In genomic region chr16:69106491-69107291, GRCh38 we compare ENCODE assay signal across 8 cellular contexts. TPM values are rescaled to one million over a fixed set of nuclear protein-coding genes. Genes with fewer than 3 reads are reported as not detected.
DNase-seq lines count a peak whose midpoint lies in the region; ATAC-seq, FAIRE-seq and TF ChIP-seq lines count a peak whose summit lies in the region.

No MANE protein-coding gene starts in this region.

- H3K36me3 ChIP-seq in skeletal muscle satellite cell (ENCODE audit: insufficient read depth, low read length) = peaks cover 4% of the 10 kb centered on the region

- intact Hi-C loops in left ventricle myocardium superior (cut with micrococcal nuclease) = no loop called here

- H3K27me3 Mint-ChIP-seq in activated CD4-positive, alpha-beta T cell treated with anti-CD3 and anti-CD28 coated beads, Interleukin-2, amount 10 ng/mL, durations not matched to agents 7 days and 5 days = peaks cover 34% of the 10 kb centered on the region
- peaks cover 6% of the 10 kb centered on the region; the same call in 1 of the 2 replicates for H3K27me3 Mint-ChIP-seq in WTC11 (ENCODE audit: low read depth)

- peaks cover 21% of the 10 kb centered on the region for H3K27me3 ChIP-seq in skeletal muscle satellite cell (ENCODE audit: control insufficient read depth, insufficient read depth, low read length)

- H3K9me3 ChIP-seq in skeletal muscle satellite cell (replicated peaks; ENCODE audit: low read length) = no peaks in the 10 kb centered on the region

- H3K9ac ChIP-seq in skeletal muscle satellite cell (ENCODE audit: low read depth, low read length) = peak overlapping the region; percentile 25

- H3K4me2 ChIP-seq in skeletal muscle satellite cell (ENCODE audit: low read length) = peak overlapping the region; percentile 85

- no peak for FAIRE-seq in H54 (lab: Jason Lieb, UNC)

- no peak for DNase-seq in activated CD4-positive, alpha-beta T cell treated with anti-CD3 and anti-CD28 coated beads, Interleukin-2, amount 10 ng/mL, durations not matched to agents 7 days and 5 days
- DNase-seq in activated CD4-positive, alpha-beta T cell treated with anti-CD3 and anti-CD28 coated beads, Interleukin-2, amount 50 U/mL, for 48 hours = no peak
- DNase-seq in WTC11 (ENCODE audit: low spot score) = peak; percentile 62
- DNase-seq in left ventricle myocardium superior = no peak
- no peak for DNase-seq in H54 (ENCODE audit: insufficient read length, low spot score)
- no peak for DNase-seq in NCI-H1694 (lab: John Stamatoyannopoulos, UW)

- peaks cover 3% of the 10 kb centered on the region for H3K36me3 Mint-ChIP-seq in activated CD4-positive, alpha-beta T cell treated with anti-CD3 and anti-CD28 coated beads, Interleukin-2, amount 10 ng/mL, durations not matched to agents 7 days and 5 days (ENCODE audit: low read depth)
- peaks cover 21% of the 10 kb centered on the region for H3K36me3 Mint-ChIP-seq in WTC11

- no peak for TF ChIP-seq CTCF in WTC11 (IDR thresholded peaks at IDR 0.05)

- no peak overlapping the region for H3K27ac Mint-ChIP-seq in activated CD4-positive, alpha-beta T cell treated with anti-CD3 and anti-CD28 coated beads, Interleukin-2, amount 10 ng/mL, durations not matched to agents 7 days and 5 days
- H3K27ac Mint-ChIP-seq in WTC11 = peak overlapping the region; percentile 63; the same call in 1 of the 2 replicates

- peak; percentile 7 for ATAC-seq in WTC11
- peak; percentile 7 for ATAC-seq in left ventricle myocardium superior
- ATAC-seq in GM21717 (IDR thresholded peaks at IDR 0.05; ENCODE audit: unreplicated experiment) = no peak

- CTCF ChIA-PET in activated CD4-positive, alpha-beta T cell treated with anti-CD3 and anti-CD28 coated beads, Interleukin-2, amount 10 ng/mL, durations not matched to agents 7 days and 5 days (lab: Charles Lee) = interaction anchor here (1.4 kb wide), 1 partner anchor 21 kb away, joined by 3 read pairs; no protein-coding TSS in a partner anchor
- CTCF ChIA-PET in WTC11 (lab: Charles Lee) = interaction anchor here (0.5 to 2.2 kb wide), 15 partner anchors 17 to 578 kb away, joined by 3 to 18 read pairs (median 4); partner anchors contain the start of gene CDH3

- H3K4me3 Mint-ChIP-seq in activated CD4-positive, alpha-beta T cell treated with anti-CD3 and anti-CD28 coated beads, Interleukin-2, amount 10 ng/mL, durations not matched to agents 7 days and 5 days = peak overlapping the region; percentile 55
- H3K4me3 Mint-ChIP-seq in WTC11 = peak overlapping the region; percentile 88

- peak overlapping the region; percentile 71 for H3K4me3 ChIP-seq in skeletal muscle satellite cell (ENCODE audit: low read length)

- H3K4me1 ChIP-seq in skeletal muscle satellite cell (ENCODE audit: control insufficient read depth, insufficient read depth, low read length) = peaks cover 24% of the 10 kb centered on the region

- peaks cover 18% of the 10 kb centered on the region for H3K4me1 Mint-ChIP-seq in activated CD4-positive, alpha-beta T cell treated with anti-CD3 and anti-CD28 coated beads, Interleukin-2, amount 10 ng/mL, durations not matched to agents 7 days and 5 days
- H3K4me1 Mint-ChIP-seq in WTC11 = peaks cover 63% of the 10 kb centered on the region

- POLR2A ChIA-PET in activated CD4-positive, alpha-beta T cell treated with anti-CD3 and anti-CD28 coated beads, Interleukin-2, amount 10 ng/mL, durations not matched to agents 7 days and 5 days (lab: Charles Lee) = no interaction called here
- POLR2A ChIA-PET in WTC11 (lab: Charles Lee) = interaction anchor here (0.7 to 1.6 kb wide), 2 partner anchors 34 to 116 kb away, joined by 3 to 6 read pairs; no protein-coding TSS in a partner anchor

- no peak for TF ChIP-seq POLR2A in H54 (IDR thresholded peaks at IDR 0.05; ENCODE audit: low read depth, low read length)

- H3K9me3 Mint-ChIP-seq in activated CD4-positive, alpha-beta T cell treated with anti-CD3 and anti-CD28 coated beads, Interleukin-2, amount 10 ng/mL, durations not matched to agents 7 days and 5 days = no peaks in the 10 kb centered on the region
- H3K9me3 Mint-ChIP-seq in WTC11 = no peaks in the 10 kb centered on the region

TF ChIP-seq in WTC11, 78 proteins besides CTCF, POLR2A, EP300 and RAD21 (continues in another document):
- TF ChIP-seq ETV6 (CRISPR knock-in tag; IDR thresholded peaks at IDR 0.05) (peak; percentile 7; the same call in 1 of the 2 replicates), JAZF1 (CRISPR knock-in tag; IDR thresholded peaks at IDR 0.05) (no peak), FOXP1 (CRISPR knock-in tag; IDR thresholded peaks at IDR 0.05; ENCODE audit: borderline replicate concordance) (no peak; the same call in 1 of the 2 replicates), TEAD4 (CRISPR knock-in tag; IDR thresholded peaks at IDR 0.05) (0 out of 2 replicates have a peak, but pooled peaks have one; percentile 23), ZNF512 (CRISPR knock-in tag; IDR thresholded peaks at IDR 0.05; ENCODE audit: borderline replicate concordance) (no peak), MAX (CRISPR knock-in tag; IDR thresholded peaks at IDR 0.05) (peak; percentile 49), ATF2 (CRISPR knock-in tag; IDR thresholded peaks at IDR 0.05; ENCODE audit: borderline replicate concordance, low read depth) (no peak), ERG (CRISPR knock-in tag; IDR thresholded peaks at IDR 0.05) (no peak), ATF6 (CRISPR knock-in tag; IDR thresholded peaks at IDR 0.05) (no peak), SP1 (CRISPR knock-in tag; conservative IDR thresholded peaks at IDR 0.05) (no peak), ZBTB21 (CRISPR knock-in tag; IDR thresholded peaks at IDR 0.05; ENCODE audit: borderline replicate concordance) (peak; percentile 2; the same call in 1 of the 2 replicates)

RNA-seq across cellular contexts. Expression of gene HAS3, which starts 1.2 kb away (rescaled TPM):
- under 1 TPM; 0.67 to 0.84 TPM for total RNA-seq in activated CD4-positive, alpha-beta T cell treated with anti-CD3 and anti-CD28 coated beads, Interleukin-2, amount 10 ng/mL, durations not matched to agents 7 days and 5 days
- total RNA-seq in WTC11 (2021) (54.4 to 66.9 TPM (median 56.0 TPM) in 3 replicates), left ventricle myocardium superior (0.67 TPM)
- under 0.01 and 0.44 TPM in 2 replicates for total RNA-seq in skeletal muscle satellite cell (2012; rRNA removed)

RNA-seq across cellular contexts. Expression of gene CHTF8, which starts 25.7 kb away (rescaled TPM):
- 100 to 1,000 TPM; 132 to 165 TPM for total RNA-seq in activated CD4-positive, alpha-beta T cell treated with anti-CD3 and anti-CD28 coated beads, Interleukin-2, amount 10 ng/mL, durations not matched to agents 7 days and 5 days
- total RNA-seq in WTC11 (2021) (115 to 134 TPM (median 132 TPM) in 3 replicates), left ventricle myocardium superior (51.7 TPM)
- 67.4 and 83.0 TPM in 2 replicates for total RNA-seq in skeletal muscle satellite cell (2012; rRNA removed)

RNA-seq across cellular contexts. Expression of gene UTP4, which starts 25.8 kb away (rescaled TPM):
- 10 to 100 TPM; 51.8 to 53.2 TPM for total RNA-seq in activated CD4-positive, alpha-beta T cell treated with anti-CD3 and anti-CD28 coated beads, Interleukin-2, amount 10 ng/mL, durations not matched to agents 7 days and 5 days
- 71.0 to 85.7 TPM (median 74.4 TPM) in 3 replicates for total RNA-seq in WTC11 (2021)
- 32.3 TPM for total RNA-seq in left ventricle myocardium superior
- 18.3 and 22.5 TPM in 2 replicates for total RNA-seq in skeletal muscle satellite cell (2012; rRNA removed)

Comparison
In these comparisons a context has a peak if more than half of its experiments do, and no peak if none do; other contexts are left out.
1. RNA of gene HAS3, which starts 1.2 kb away (total RNA-seq): 54.4 to 66.9 TPM in WTC11; 0.67 to 0.84 TPM in activated CD4-positive, alpha-beta T cell treated with anti-CD3 and anti-CD28 coated beads, Interleukin-2, amount 10 ng/mL, durations not matched to agents 7 days and 5 days and 0.67 TPM in left ventricle myocardium superior (single experiment); every median in the first group is over 10 times any median in the second.